ENCODE assay signal across 10 cellular contexts in the genomic region with DNA sequence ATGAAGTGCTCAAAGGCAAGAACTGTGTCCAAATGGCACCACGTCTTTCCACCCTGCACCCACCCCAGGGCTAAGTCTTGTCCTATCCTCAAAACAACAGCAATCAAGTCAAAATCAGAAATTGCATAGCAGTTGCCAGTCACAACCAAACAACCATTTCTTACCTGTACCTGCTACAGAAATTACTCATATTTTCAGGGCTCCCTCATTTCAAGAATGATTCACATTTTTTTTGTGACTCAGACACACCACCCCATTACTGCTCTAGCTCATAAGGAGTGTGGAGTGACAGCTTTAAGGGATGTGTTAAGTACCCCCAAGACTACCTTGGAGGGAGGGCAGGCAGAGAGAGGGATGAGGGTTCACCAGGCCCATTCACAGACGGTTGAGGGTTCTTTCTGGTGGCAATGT.
DNase-seq lines count a peak whose midpoint lies in the region; ATAC-seq lines count a peak whose summit lies in the region.
"Had no signal": no experiment of that assay in that cellular context is flagged by ENCODE, and none has a peak within 500 bp of the region (broad histone marks: within the 10 kb centered on the region; RNA-seq: fewer than 3 reads in every experiment).

No MANE protein-coding gene starts in this region.

- H3K4me3 ChIP-seq in effector memory CD4-positive, alpha-beta T cell (ENCODE audit: insufficient read depth, low read depth, low read length, poor library complexity, severe bottlenecking) = no peak overlapping the region

- H3K4me1 ChIP-seq in effector memory CD4-positive, alpha-beta T cell (ENCODE audit: control insufficient read depth, insufficient read depth, low read length, poor library complexity, severe bottlenecking) = no peaks in the 10 kb centered on the region

- H3K36me3 ChIP-seq in effector memory CD4-positive, alpha-beta T cell (ENCODE audit: control insufficient read depth, insufficient read depth, low read length) = no peaks in the 10 kb centered on the region

- H3K4me3 Mint-ChIP-seq in stimulated activated naive CD8-positive, alpha-beta T cell treated with anti-CD3 and anti-CD28 coated beads, Interleukin-15, amount 100 ng/mL, for 72 hours = peak overlapping the region; percentile 53 to 72
- H3K4me3 Mint-ChIP-seq: B cell had no signal

- ATAC-seq in HG03159 (IDR thresholded peaks at IDR 0.05; ENCODE audit: unreplicated experiment) (peak; percentile 68), GM19324 (IDR thresholded peaks at IDR 0.05; ENCODE audit: low FRiP score, unreplicated experiment) (no peak)
- ATAC-seq in stimulated activated naive CD8-positive, alpha-beta T cell treated with anti-CD3 and anti-CD28 coated beads, Interleukin-15, amount 100 ng/mL, for 72 hours = peak; percentile 98
- ATAC-seq: naive thymus-derived CD4-positive, alpha-beta T cell had no signal

- H3K9me3 Mint-ChIP-seq in stimulated activated naive CD8-positive, alpha-beta T cell treated with anti-CD3 and anti-CD28 coated beads, Interleukin-15, amount 100 ng/mL, for 72 hours = no peaks in the 10 kb centered on the region

- H3K4me1 Mint-ChIP-seq in stimulated activated naive CD8-positive, alpha-beta T cell treated with anti-CD3 and anti-CD28 coated beads, Interleukin-15, amount 100 ng/mL, for 72 hours = peaks cover 89% of the 10 kb centered on the region
- H3K4me1 Mint-ChIP-seq: B cell had no signal

- no peaks in the 10 kb centered on the region for H3K27me3 Mint-ChIP-seq in stimulated activated naive CD8-positive, alpha-beta T cell treated with anti-CD3 and anti-CD28 coated beads, Interleukin-15, amount 100 ng/mL, for 72 hours
- H3K27me3 Mint-ChIP-seq: B cell; naive thymus-derived CD4-positive, alpha-beta T cell had no signal

- no peak overlapping the region for H3K27ac ChIP-seq in effector memory CD4-positive, alpha-beta T cell (ENCODE audit: insufficient read depth, low read length, poor library complexity, severe bottlenecking)

- no peaks in the 10 kb centered on the region for H3K27me3 ChIP-seq in effector memory CD4-positive, alpha-beta T cell (replicated peaks; ENCODE audit: control insufficient read depth, insufficient read depth, low read length, poor library complexity, severe bottlenecking)

- peak; percentile 75 for DNase-seq in activated effector memory CD4-positive, alpha-beta T cell treated with anti-CD3 and anti-CD28 coated beads, Interleukin-2, amount 50 U/mL, for 16 hours
- no peak for DNase-seq in activated effector memory CD4-positive, alpha-beta T cell treated with Interleukin-2 at 50 U/mL for 16 hours
- peak; percentile 27 for DNase-seq in activated T-helper 9 cell treated with anti-CD3 and anti-CD28 coated beads, Interleukin-2, amount 50 U/mL, for 16 hours (ENCODE audit: low read depth)
- peak; percentile 58 to 67 for DNase-seq in stimulated activated naive CD8-positive, alpha-beta T cell treated with anti-CD3 and anti-CD28 coated beads, Interleukin-15, amount 100 ng/mL, for 72 hours
- DNase-seq in effector memory CD4-positive, alpha-beta T cell = no peak
- no peak for DNase-seq in C1 segment of cervical spinal cord (lab: John Stamatoyannopoulos, UW)

- H3K9me3 ChIP-seq in effector memory CD4-positive, alpha-beta T cell (ENCODE audit: control insufficient read depth, low read length) = no peaks in the 10 kb centered on the region

- H3K27ac Mint-ChIP-seq in stimulated activated naive CD8-positive, alpha-beta T cell treated with anti-CD3 and anti-CD28 coated beads, Interleukin-15, amount 100 ng/mL, for 72 hours = peak overlapping the region; percentile 69 to 92
- H3K27ac Mint-ChIP-seq: B cell had no signal

Comparison
In these comparisons a context has a peak if more than half of its experiments do, and no peak if none do; other contexts are left out.
1. DNase-seq: peak in activated effector memory CD4-positive, alpha-beta T cell treated with anti-CD3 and anti-CD28 coated beads, Interleukin-2, amount 50 U/mL, for 16 hours (single experiment), activated T-helper 9 cell treated with anti-CD3 and anti-CD28 coated beads, Interleukin-2, amount 50 U/mL, for 16 hours (single experiment) and stimulated activated naive CD8-positive, alpha-beta T cell treated with anti-CD3 and anti-CD28 coated beads, Interleukin-15, amount 100 ng/mL, for 72 hours (2 of 2); none in activated effector memory CD4-positive, alpha-beta T cell treated with Interleukin-2 at 50 U/mL for 16 hours (single experiment), effector memory CD4-positive, alpha-beta T cell (0 of 3) and C1 segment of cervical spinal cord (0 of 14).